20 cellular contexts compared by ENCODE assay signal in the genomic region with DNA sequence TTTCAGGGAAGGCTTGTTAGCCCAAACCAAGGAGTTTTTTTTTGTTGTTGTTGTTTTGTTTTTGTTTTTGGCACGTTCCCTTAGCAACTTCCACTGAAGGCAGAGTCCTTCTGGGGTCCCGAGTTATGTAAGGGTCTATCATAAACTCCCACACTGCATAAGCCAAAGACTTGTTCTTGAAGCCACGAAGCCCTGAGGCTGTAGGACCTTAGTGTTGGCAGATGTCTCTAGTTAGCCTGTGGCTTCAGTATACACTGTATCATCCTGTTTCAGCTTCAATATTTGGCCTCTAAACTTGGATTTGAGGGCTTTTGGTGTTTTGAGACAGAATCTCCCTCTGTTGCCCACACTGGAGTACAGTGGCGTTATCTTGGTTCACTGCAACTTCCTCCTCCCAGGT. TPM values are rescaled to one million over a fixed set of nuclear protein-coding genes. Genes with fewer than 3 reads are reported as not detected.
"Had no signal": no experiment of that assay in that cellular context is flagged by ENCODE, and none has a peak within 500 bp of the region (broad histone marks: within the 10 kb centered on the region; RNA-seq: fewer than 3 reads in every experiment).

No MANE protein-coding gene starts in this region.

- H3K27me3 ChIP-seq: dorsolateral prefrontal cortex, upper lobe of left lung had no signal

- H3K27ac Mint-ChIP-seq: activated B cell treated with CpG ODN at 0.5 μM for 24 hours; activated CD8-positive, alpha-beta T cell treated with anti-CD3 and anti-CD28 coated beads, Interleukin-2, amount 10 ng/mL, durations not matched to agents 7 days and 5 days; activated naive CD4-positive, alpha-beta T cell treated with anti-CD3 and anti-CD28 coated beads for 36 hours; natural killer cell; stimulated activated memory B cell treated with anti-CD40 and anti-IgM and Interleukin-4, amounts not matched to agents 10 μg/mL and 1 μg/mL and 100 μg/mL, for 72 hours had no signal

- H3K4me3 Mint-ChIP-seq: activated B cell treated with CpG ODN at 0.5 μM for 24 hours; activated CD8-positive, alpha-beta T cell treated with anti-CD3 and anti-CD28 coated beads, Interleukin-2, amount 10 ng/mL, durations not matched to agents 7 days and 5 days; activated naive CD4-positive, alpha-beta T cell treated with anti-CD3 and anti-CD28 coated beads for 36 hours; activated T-cell treated with anti-CD3 and anti-CD28 coated beads, Interleukin-2, amount 50 U/mL, for 4 hours; brain; natural killer cell; stimulated activated memory B cell treated with anti-CD40 and anti-IgM and Interleukin-4, amounts not matched to agents 10 μg/mL and 1 μg/mL and 100 μg/mL, for 72 hours had no signal

- H3K4me1 Mint-ChIP-seq: activated B cell treated with CpG ODN at 0.5 μM for 24 hours; brain; stimulated activated memory B cell treated with anti-CD40 and anti-IgM and Interleukin-4, amounts not matched to agents 10 μg/mL and 1 μg/mL and 100 μg/mL, for 72 hours had no signal

- DNase-seq: activated B cell treated with CpG ODN at 0.5 μM for 24 hours; activated CD4-positive, alpha-beta T cell treated with anti-CD3 and anti-CD28 coated beads for 4 hours; activated CD8-positive, alpha-beta memory T cell treated with anti-CD3 and anti-CD28 coated beads, Interleukin-2, amount 50 U/mL, for 4 hours; activated CD8-positive, alpha-beta T cell treated with anti-CD3 and anti-CD28 coated beads, Interleukin-2, amount 10 ng/mL, durations not matched to agents 7 days and 5 days; activated naive CD4-positive, alpha-beta T cell treated with anti-CD3 and anti-CD28 coated beads for 36 hours; activated T-cell treated with anti-CD3 and anti-CD28 coated beads, Interleukin-2, amount 50 U/mL, for 4 hours; central memory CD4-positive, alpha-beta T cell; dorsolateral prefrontal cortex; hippocampal formation; left colon; lower lobe of right lung; natural killer cell; stimulated activated CD4-positive, alpha-beta T cell treated with anti-CD3 and anti-CD28 coated beads, Interleukin-4, amount 100 ng/mL, for 4 hours; T-helper 9 cell; upper lobe of left lung had no signal

- H3K4me3 ChIP-seq: dorsolateral prefrontal cortex, lower lobe of right lung, smooth muscle cell, thoracic aorta, upper lobe of left lung had no signal

- ATAC-seq: activated CD8-positive, alpha-beta T cell treated with anti-CD3 and anti-CD28 coated beads, Interleukin-2, amount 10 ng/mL, durations not matched to agents 7 days and 5 days; activated T-cell treated with anti-CD3 and anti-CD28 coated beads, Interleukin-2, amount 50 U/mL, for 4 hours; left colon; lower lobe of right lung; natural killer cell; sciatic nerve; stimulated activated memory B cell treated with anti-CD40 and anti-IgM and Interleukin-4, amounts not matched to agents 10 μg/mL and 1 μg/mL and 100 μg/mL, for 72 hours had no signal

- H3K27ac ChIP-seq: dorsolateral prefrontal cortex, lower lobe of right lung, thoracic aorta, upper lobe of left lung had no signal

- H3K27me3 Mint-ChIP-seq: brain had no signal

- H3K9me3 ChIP-seq: thoracic aorta had no signal

- H3K4me1 ChIP-seq: lower lobe of right lung, upper lobe of left lung had no signal

- H3K36me3 ChIP-seq: lower lobe of right lung, thoracic aorta, upper lobe of left lung had no signal

RNA-seq across cellular contexts. Expression of a gene that starts 13.6 kb away (rescaled TPM):
- total RNA-seq: activated B cell treated with CpG ODN at 0.5 μM for 24 hours; activated CD8-positive, alpha-beta T cell treated with anti-CD3 and anti-CD28 coated beads, Interleukin-2, amount 10 ng/mL, durations not matched to agents 7 days and 5 days; activated T-cell treated with anti-CD3 and anti-CD28 coated beads, Interleukin-2, amount 50 U/mL, for 4 hours; natural killer cell; sciatic nerve; smooth muscle cell; thoracic aorta had no signal
- polyA plus RNA-seq: smooth muscle cell had no signal
